Comparison of ENCODE assay signal across 8 cellular contexts in the genomic region with DNA sequence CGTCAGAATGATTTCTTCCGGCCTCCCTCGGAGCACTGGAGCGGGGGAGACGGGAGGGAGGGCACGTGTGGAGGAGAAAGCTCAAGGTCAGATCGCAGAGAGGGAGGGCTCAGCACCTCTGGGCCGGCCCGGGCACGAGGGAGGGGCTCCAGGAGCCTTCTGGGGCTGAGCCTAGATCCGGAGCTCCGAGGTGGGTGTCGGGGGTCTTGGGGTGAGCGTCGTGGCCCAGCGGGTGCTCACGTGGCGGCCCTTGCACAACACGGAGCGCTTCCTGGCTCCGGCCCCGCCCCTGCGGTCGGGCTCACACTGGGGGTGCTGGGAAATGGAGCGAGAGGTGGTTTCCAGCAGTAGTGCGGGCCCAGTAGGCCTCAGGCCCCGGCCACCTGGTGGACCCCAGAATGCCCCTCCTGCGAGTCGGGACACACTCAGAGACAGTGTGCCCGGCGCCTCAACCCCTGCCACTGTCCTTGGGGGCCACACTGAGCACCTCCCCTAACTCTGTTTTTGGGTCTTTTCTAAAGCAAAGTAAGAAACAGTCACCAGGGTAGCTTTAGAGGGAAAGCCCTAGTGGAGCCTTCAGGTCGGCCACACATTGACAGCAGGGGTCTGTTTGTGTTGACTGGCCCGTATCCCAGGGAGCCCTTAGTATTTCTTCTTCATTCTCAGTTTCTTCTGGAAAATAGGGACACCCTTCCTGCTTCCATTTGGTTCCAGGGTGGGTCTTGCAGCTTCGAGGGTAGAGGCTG. TPM values are rescaled to one million over a fixed set of nuclear protein-coding genes. Genes with fewer than 3 reads are reported as not detected.
DNase-seq lines count a peak whose midpoint lies in the region; FAIRE-seq and TF ChIP-seq lines count a peak whose summit lies in the region.

No MANE protein-coding gene starts in this region.

- H3K4me2 ChIP-seq in Loucy (ENCODE audit: low read depth, low read length, poor library complexity, severe bottlenecking): peak overlapping the region; percentile 98

- no peaks in the 10 kb centered on the region for H3K9me2 ChIP-seq in Loucy (replicated peaks; ENCODE audit: low read depth, low read length)

- no peaks in the 10 kb centered on the region for H3K9me3 Mint-ChIP-seq in activated CD4-positive, alpha-beta T cell treated with anti-CD3 and anti-CD28 coated beads, Interleukin-2, amount 10 ng/mL, durations not matched to agents 24 days and 14 days

- H3K27me3 Mint-ChIP-seq in activated CD4-positive, alpha-beta T cell treated with anti-CD3 and anti-CD28 coated beads, Interleukin-2, amount 10 ng/mL, durations not matched to agents 24 days and 14 days: no peaks in the 10 kb centered on the region

- peaks cover 48% of the 10 kb centered on the region for H3K4me1 Mint-ChIP-seq in activated CD4-positive, alpha-beta T cell treated with anti-CD3 and anti-CD28 coated beads, Interleukin-2, amount 10 ng/mL, durations not matched to agents 24 days and 14 days

- peak overlapping the region; percentile 94 for H3K27ac Mint-ChIP-seq in activated CD4-positive, alpha-beta T cell treated with anti-CD3 and anti-CD28 coated beads, Interleukin-2, amount 10 ng/mL, durations not matched to agents 24 days and 14 days

- no peaks in the 10 kb centered on the region for H3F3A ChIP-seq in Loucy (ENCODE audit: low read depth)

- intact Hi-C loops in activated CD4-positive, alpha-beta T cell treated with anti-CD3 and anti-CD28 coated beads, Interleukin-2, amount 10 ng/mL, durations not matched to agents 24 days and 14 days (cut with micrococcal nuclease): loop anchor here (1.0 to 10.0 kb wide), 7 partner anchors 17 to 1316 kb away; a partner anchor contains a TSS

- peaks cover 4% of the 10 kb centered on the region for H3K27me3 ChIP-seq in Loucy (ENCODE audit: insufficient read depth, low read length, poor library complexity, severe bottlenecking)

- peaks cover 54% of the 10 kb centered on the region for H3K4me1 ChIP-seq in Loucy (ENCODE audit: insufficient read depth, low read length, poor library complexity, severe bottlenecking)

- TF ChIP-seq CTCF in Loucy (conservative IDR thresholded peaks at IDR 0.05; ENCODE audit: low read length): no peak

- H3K79me2 ChIP-seq in Loucy (ENCODE audit: insufficient read depth, low read length): peaks cover 67% of the 10 kb centered on the region

- no peak overlapping the region for H2AFZ ChIP-seq in Loucy (ENCODE audit: low read length)

- peak; percentile 83 for DNase-seq in GM12892 (ENCODE audit: insufficient read length)
- peak; percentile 63 for DNase-seq in H4 (ENCODE audit: low spot score)
- DNase-seq in activated CD4-positive, alpha-beta T cell treated with anti-CD3 and anti-CD28 coated beads, Interleukin-2, amount 10 ng/mL, durations not matched to agents 24 days and 14 days: peak; percentile 95
- peak; percentile 58 for DNase-seq in dermis blood vessel endothelial cell
- DNase-seq in lung microvascular endothelial cell (ENCODE audit: low read depth in 2 of 2): peak; percentile 64 to 77
- peak; percentile 47 for DNase-seq in stimulated activated CD8-positive, alpha-beta memory T cell treated with anti-CD3 and anti-CD28 coated beads, Interleukin-12 subunit alpha, Interleukin-12 subunit beta, amount 100 ng/mL, for 1 hour (ENCODE audit: low read depth)
- no peak for DNase-seq in NCI-H446 (lab: John Stamatoyannopoulos, UW)

- H3K36me3 ChIP-seq in Loucy (ENCODE audit: insufficient read depth, low read length): peaks cover 37% of the 10 kb centered on the region

- H3K4me3 ChIP-seq in Loucy (ENCODE audit: low read length, poor library complexity, severe bottlenecking): peak overlapping the region; percentile 92

- no peak; the same call in 1 of the 2 replicates for TF ChIP-seq POLR2A in GM12892 (IDR thresholded peaks at IDR 0.05; ENCODE audit: low read depth, low read length)

- H3K9me3 ChIP-seq in Loucy (ENCODE audit: insufficient read depth, low read depth, low read length): no peaks in the 10 kb centered on the region

- peaks cover 54% of the 10 kb centered on the region for H4K20me1 ChIP-seq in Loucy (ENCODE audit: insufficient read depth, low read length, poor library complexity, severe bottlenecking)

- H3K36me3 Mint-ChIP-seq in activated CD4-positive, alpha-beta T cell treated with anti-CD3 and anti-CD28 coated beads, Interleukin-2, amount 10 ng/mL, durations not matched to agents 24 days and 14 days (ENCODE audit: low read depth): peaks cover 43% of the 10 kb centered on the region

- peak overlapping the region; percentile 93 for H3K4me3 Mint-ChIP-seq in activated CD4-positive, alpha-beta T cell treated with anti-CD3 and anti-CD28 coated beads, Interleukin-2, amount 10 ng/mL, durations not matched to agents 24 days and 14 days

- peak; percentile 78 for FAIRE-seq in GM12892 (lab: Jason Lieb, UNC)

- H3K9ac ChIP-seq in Loucy (ENCODE audit: low read depth, low read length, poor library complexity, severe bottlenecking): peak overlapping the region; percentile 99

RNA-seq across cellular contexts. Expression of a gene that starts 0.8 kb away (rescaled TPM):
- polyA plus RNA-seq in GM12892 (2012; ENCODE audit: missing spikeins): 71.2 TPM
- 45.2 and 52.3 TPM in 2 replicates for total RNA-seq in H4 (2014; rRNA removed; shearing (Covaris generic))
- 157 and 161 TPM in 2 replicates for total RNA-seq in activated CD4-positive, alpha-beta T cell treated with anti-CD3 and anti-CD28 coated beads, Interleukin-2, amount 10 ng/mL, durations not matched to agents 24 days and 14 days
- total RNA-seq in dermis blood vessel endothelial cell: 14.5 and 23.8 TPM in 2 replicates
- total RNA-seq in lung microvascular endothelial cell: 10.9 and 13.1 TPM in 2 replicates

Comparison
In these comparisons a context has a peak if more than half of its experiments do, and no peak if none do; other contexts are left out.
1. DNase-seq: peak in GM12892 (single experiment), H4 (single experiment), activated CD4-positive, alpha-beta T cell treated with anti-CD3 and anti-CD28 coated beads, Interleukin-2, amount 10 ng/mL, durations not matched to agents 24 days and 14 days (single experiment), dermis blood vessel endothelial cell (single experiment), lung microvascular endothelial cell (2 of 2) and stimulated activated CD8-positive, alpha-beta memory T cell treated with anti-CD3 and anti-CD28 coated beads, Interleukin-12 subunit alpha, Interleukin-12 subunit beta, amount 100 ng/mL, for 1 hour (single experiment); none in NCI-H446 (0 of 2).